ENCODE assay signal across 11 cellular contexts in genomic region chr14:45716506-45716905, GRCh38.
A peak's percentile ranks its signal among the peaks of the same experiment; 100 is the strongest.
DNase-seq lines count a peak whose midpoint lies in the region; ATAC-seq, FAIRE-seq and TF ChIP-seq lines count a peak whose summit lies in the region.
"Had no signal": no experiment of that assay in that cellular context is flagged by ENCODE, and none has a peak within 500 bp of the region (broad histone marks: within the 10 kb centered on the region; RNA-seq: fewer than 3 reads in every experiment).

No MANE protein-coding gene starts in this region.

- intact Hi-C loops in MCF 10A (cut with micrococcal nuclease) (no loop called here), breast epithelium (cut with DNase I; ENCODE audit: low total_unique reads) (no loop called here), OCI-LY7 (cut with micrococcal nuclease; ENCODE audit: unreplicated experiment) (no loop called here), left cardiac atrium (cut with DNase I) (no loop called here)

- no TSS peak for BruUV-seq in MCF 10A (replicated peaks; lab: Mats Ljungman, UMichigan)
- no TSS peak for BruUV-seq in OCI-LY7 (replicated peaks; lab: Mats Ljungman, UMichigan)

- no peak overlapping the region for H2AFZ ChIP-seq in OCI-LY7 (ENCODE audit: low read length)

- H3K36me3 Mint-ChIP-seq in MCF 10A (ENCODE audit: insufficient read depth, unreplicated experiment), result no peaks in the 10 kb centered on the region
- H3K36me3 Mint-ChIP-seq in glutamatergic neuron (ENCODE audit: unreplicated experiment), result no peaks in the 10 kb centered on the region

- H3K27me3 Mint-ChIP-seq in MCF 10A (ENCODE audit: insufficient read depth, unreplicated experiment) (no peaks in the 10 kb centered on the region), glutamatergic neuron (ENCODE audit: unreplicated experiment) (peaks cover 3% of the 10 kb centered on the region)

- no peaks in the 10 kb centered on the region for H4K20me1 ChIP-seq in OCI-LY7 (ENCODE audit: insufficient read depth, low read length)

- POLR2A ChIA-PET in MCF 10A (lab: Yijun Ruan, JAX), result no interaction called here
- POLR2A ChIA-PET in OCI-LY7 (lab: Charles Lee), result no interaction called here

- no peak overlapping the region for H3K27ac ChIP-seq in breast epithelium
- H3K27ac ChIP-seq in OCI-LY7 (ENCODE audit: low read depth, low read length, poor library complexity, severe bottlenecking), result no peak overlapping the region
- H3K27ac ChIP-seq: SJCRH30, vagina had no signal

- peaks cover 10% of the 10 kb centered on the region for H3K9me3 Mint-ChIP-seq in MCF 10A (ENCODE audit: unreplicated experiment)
- H3K9me3 Mint-ChIP-seq in glutamatergic neuron (ENCODE audit: unreplicated experiment), result peaks cover under 1% of the 10 kb centered on the region

- H3K4me2 ChIP-seq in OCI-LY7 (ENCODE audit: low read length), result no peak overlapping the region

- H3K9me3 ChIP-seq in breast epithelium, result peaks cover 0 to 11% of the 10 kb centered on the region in 2 donors
- no peaks in the 10 kb centered on the region for H3K9me3 ChIP-seq in OCI-LY7 (ENCODE audit: low read length)
- H3K9me3 ChIP-seq: SJCRH30, vagina had no signal

- peaks cover 16% of the 10 kb centered on the region for H3K4me1 Mint-ChIP-seq in MCF 10A (ENCODE audit: insufficient read depth, unreplicated experiment)
- no peaks in the 10 kb centered on the region for H3K4me1 Mint-ChIP-seq in glutamatergic neuron (ENCODE audit: low read depth, unreplicated experiment)

- CTCF ChIA-PET in MCF 10A (lab: Yijun Ruan, JAX), result interaction anchor here (0.6 to 0.7 kb wide), 3 partner anchors 8 to 29 kb away, joined by 3 to 4 read pairs (median 3); no protein-coding TSS in a partner anchor
- CTCF ChIA-PET in OCI-LY7 (lab: Charles Lee; ENCODE audit: unreplicated experiment), result no interaction called here

- no peak for TF ChIP-seq CTCF in MCF 10A (IDR thresholded peaks at IDR 0.05; ENCODE audit: unreplicated experiment)
- TF ChIP-seq CTCF in breast epithelium (IDR thresholded peaks at IDR 0.05), result no peak
- 0 out of 2 replicates have a peak, but pooled peaks have one; percentile 27 for TF ChIP-seq CTCF in OCI-LY7 (conservative IDR thresholded peaks at IDR 0.05; ENCODE audit: low read length)
- peak; percentile 52 for TF ChIP-seq CTCF in glutamatergic neuron (IDR thresholded peaks at IDR 0.05; ENCODE audit: partially characterized antibody, unreplicated experiment)

- no peaks in the 10 kb centered on the region for H3K27me3 ChIP-seq in breast epithelium
- H3K27me3 ChIP-seq: SJCRH30, vagina had no signal

- peak; percentile 80 for FAIRE-seq in urothelium cell line (lab: Jason Lieb, UNC)

- no peaks in the 10 kb centered on the region for H3K4me1 ChIP-seq in breast epithelium
- H3K4me1 ChIP-seq in OCI-LY7 (ENCODE audit: insufficient read depth, low read length, poor library complexity, severe bottlenecking), result no peaks in the 10 kb centered on the region
- H3K4me1 ChIP-seq: SJCRH30, vagina had no signal

- no peaks in the 10 kb centered on the region for H3K9me2 ChIP-seq in OCI-LY7 (ENCODE audit: insufficient read depth, low read length)

- no peak for TF ChIP-seq POLR2A in breast epithelium (IDR thresholded peaks at IDR 0.05)

- H3K36me3 ChIP-seq in breast epithelium (no peaks in the 10 kb centered on the region), OCI-LY7 (ENCODE audit: insufficient read depth, low read length) (no peaks in the 10 kb centered on the region)
- H3K36me3 ChIP-seq: SJCRH30, vagina had no signal

- peak; percentile 12 for DNase-seq in MCF 10A (ENCODE audit: unreplicated experiment)
- no peak for DNase-seq in breast epithelium (ENCODE audit: low spot score in 2 of 2)
- DNase-seq in OCI-LY7 (ENCODE audit: low spot score), result peak; percentile 1
- DNase-seq in glutamatergic neuron, result peak; percentile 17
- peak; percentile 21 for DNase-seq in urothelium cell line (ENCODE audit: low spot score)
- DNase-seq in left cardiac atrium, result no peak
- DNase-seq: activated CD4-positive, alpha-beta T cell treated with anti-CD3 and anti-CD28 coated beads, Interleukin-2, amount 50 U/mL, for 48 hours had no signal

- H3K27ac Mint-ChIP-seq in MCF 10A (ENCODE audit: low read depth, unreplicated experiment) (no peak overlapping the region), glutamatergic neuron (ENCODE audit: unreplicated experiment) (no peak overlapping the region)

- H3K4me3 ChIP-seq in breast epithelium (no peak overlapping the region), OCI-LY7 (ENCODE audit: low read depth, low read length, poor library complexity, severe bottlenecking) (no peak overlapping the region)
- H3K4me3 ChIP-seq: SJCRH30, vagina had no signal

- no peaks in the 10 kb centered on the region for H3K79me2 ChIP-seq in OCI-LY7 (ENCODE audit: insufficient read depth, low read depth, low read length)

- ATAC-seq in GM21737 (IDR thresholded peaks at IDR 0.05; ENCODE audit: unreplicated experiment) (no peak), left cardiac atrium (no peak), GM18498 (IDR thresholded peaks at IDR 0.05; ENCODE audit: unreplicated experiment) (no peak)

- no peak overlapping the region for H3K4me3 Mint-ChIP-seq in MCF 10A (ENCODE audit: unreplicated experiment)
- no peak overlapping the region for H3K4me3 Mint-ChIP-seq in glutamatergic neuron (ENCODE audit: unreplicated experiment)

Comparison
In these comparisons a context has a peak if more than half of its experiments do, and no peak if none do; other contexts are left out.
1. DNase-seq: peak in MCF 10A (single experiment), OCI-LY7 (single experiment), glutamatergic neuron (single experiment) and urothelium cell line (single experiment); none in breast epithelium (0 of 2) and left cardiac atrium (single experiment).
2. CTCF ChIP-seq: peak in OCI-LY7 (single experiment) and glutamatergic neuron (single experiment); none in MCF 10A (single experiment) and breast epithelium (0 of 3).